ENCODE assay signal across 8 cellular contexts in genomic region chr7:151877911-151878835, GRCh38. TPM values are rescaled to one million over a fixed set of nuclear protein-coding genes. Genes with fewer than 3 reads are reported as not detected.
A peak's percentile ranks its signal among the peaks of the same experiment; 100 is the strongest.
DNase-seq lines count a peak whose midpoint lies in the region; ATAC-seq, FAIRE-seq and TF ChIP-seq lines count a peak whose summit lies in the region.

No MANE protein-coding gene starts in this region.

- H3K4me3 Mint-ChIP-seq in activated CD8-positive, alpha-beta memory T cell treated with anti-CD3 and anti-CD28 coated beads, Interleukin-2, amount 10 ng/mL, durations not matched to agents 7 days and 5 days, result peak overlapping the region; percentile 58

- peaks cover 29 to 57% of the 10 kb centered on the region in 2 experiments for H3K27me3 ChIP-seq in K562 (ENCODE audit: control insufficient read depth in 2 of 2, insufficient read depth in 2 of 2, low read length in 2 of 2)
- no peaks in the 10 kb centered on the region for H3K27me3 ChIP-seq in thyroid gland

- no peaks in the 10 kb centered on the region for H3K36me3 Mint-ChIP-seq in activated CD8-positive, alpha-beta memory T cell treated with anti-CD3 and anti-CD28 coated beads, Interleukin-2, amount 10 ng/mL, durations not matched to agents 7 days and 5 days

- POLR2A ChIA-PET in K562 (lab: Yijun Ruan, JAX), result no interaction called here

- TF ChIP-seq RAD21 in K562 (CRISPR knock-in tag; conservative IDR thresholded peaks at IDR 0.05 in 1 of 2, IDR thresholded peaks at IDR 0.05 in 1 of 2), result no peak

- no peak for TF ChIP-seq POLR2A in K562 (conservative IDR thresholded peaks at IDR 0.05)
- TF ChIP-seq POLR2A in thyroid gland (IDR thresholded peaks at IDR 0.05), result no peak

- H3K27ac ChIP-seq in K562 (ENCODE audit: extremely low read depth, low read depth, low read length) (no peak overlapping the region), mesodermal cell (ENCODE audit: low read depth, low read length, severe bottlenecking) (no peak overlapping the region), thyroid gland (peak overlapping the region in 2 of 3 donors; percentile 93 to 94)

- H3K27ac Mint-ChIP-seq in activated CD8-positive, alpha-beta memory T cell treated with anti-CD3 and anti-CD28 coated beads, Interleukin-2, amount 10 ng/mL, durations not matched to agents 7 days and 5 days, result no peak overlapping the region

- H3K4me2 ChIP-seq in K562 (ENCODE audit: insufficient read depth, low read length), result no peak overlapping the region

- DNase-seq in activated CD8-positive, alpha-beta memory T cell treated with anti-CD3 and anti-CD28 coated beads, Interleukin-2, amount 10 ng/mL, durations not matched to agents 7 days and 5 days, result no peak
- DNase-seq in activated CD8-positive, alpha-beta memory T cell treated with anti-CD3 and anti-CD28 coated beads, Interleukin-2, amount 50 U/mL, for 48 hours, result no peak
- no peak for DNase-seq in K562 (ENCODE audit: extremely low read depth in 1 of 4, low spot score in 3 of 4)
- DNase-seq in thyroid gland, result no peak
- DNase-seq in COLO829 (ENCODE audit: low spot score), result no peak

- no peak overlapping the region for H2AFZ ChIP-seq in K562 (ENCODE audit: low read depth, low read length)

- H3K27me3 Mint-ChIP-seq in activated CD8-positive, alpha-beta memory T cell treated with anti-CD3 and anti-CD28 coated beads, Interleukin-2, amount 10 ng/mL, durations not matched to agents 7 days and 5 days, result peaks cover 24% of the 10 kb centered on the region

- TF ChIP-seq CTCF in K562 (IDR thresholded peaks at IDR 0.05 in 2 of 3, conservative IDR thresholded peaks at IDR 0.05 in 1 of 3; ENCODE audit: insufficient read depth in 2 of 3, low read depth in 1 of 3, low read length in 3 of 3) (no peak), thyroid gland (IDR thresholded peaks at IDR 0.05) (no peak)

- H3K4me1 ChIP-seq in K562 (replicated peaks in 1 of 2; ENCODE audit: control insufficient read depth in 2 of 2, insufficient read depth in 2 of 2, low read length in 2 of 2) (peaks cover 0 to 30% of the 10 kb centered on the region in 2 experiments; a peak in 3 of 5 replicates), mesodermal cell (ENCODE audit: control insufficient read depth, insufficient read depth, low read length, poor library complexity, severe bottlenecking) (peaks cover 12% of the 10 kb centered on the region), thyroid gland (peaks cover 14 to 15% of the 10 kb centered on the region in 2 donors)

- H3K9me1 ChIP-seq in K562 (ENCODE audit: control insufficient read depth, insufficient read depth, low read length), result no peaks in the 10 kb centered on the region

- no peaks in the 10 kb centered on the region; the same call in 1 of the 2 replicates for H4K20me1 ChIP-seq in K562 (replicated peaks; ENCODE audit: control insufficient read depth, insufficient read depth, low read length)

- H3K36me3 ChIP-seq in K562 (ENCODE audit: control insufficient read depth, insufficient read depth, low read length) (no peaks in the 10 kb centered on the region), mesodermal cell (ENCODE audit: control insufficient read depth, insufficient read depth, low read length) (no peaks in the 10 kb centered on the region), thyroid gland (no peaks in the 10 kb centered on the region)

- H3K9me3 ChIP-seq in K562 (replicated peaks; ENCODE audit: control insufficient read depth, insufficient read depth, low read depth, low read length), result no peaks in the 10 kb centered on the region
- H3K9me3 ChIP-seq in mesodermal cell (ENCODE audit: control insufficient read depth, low read length), result no peaks in the 10 kb centered on the region
- no peaks in the 10 kb centered on the region for H3K9me3 ChIP-seq in thyroid gland

- in situ Hi-C loops in K562 (cut with MboI), result no loop called here

- no peaks in the 10 kb centered on the region for H3K9me3 Mint-ChIP-seq in activated CD8-positive, alpha-beta memory T cell treated with anti-CD3 and anti-CD28 coated beads, Interleukin-2, amount 10 ng/mL, durations not matched to agents 7 days and 5 days (ENCODE audit: low read depth)

- no TSS peak for BruUV-seq in K562 (replicated peaks; lab: Mats Ljungman, UMichigan)

- CTCF ChIA-PET in activated CD8-positive, alpha-beta memory T cell treated with anti-CD3 and anti-CD28 coated beads, Interleukin-2, amount 10 ng/mL, durations not matched to agents 7 days and 5 days (lab: Charles Lee), result interaction anchor here (2.7 kb wide), 1 partner anchor 95 kb away, joined by 18 read pairs; no protein-coding TSS in a partner anchor
- CTCF ChIA-PET in K562 (lab: Yijun Ruan, JAX; ENCODE audit: low intra/inter-chr PET ratio), result no interaction called here

- no peak overlapping the region for H3K4me3 ChIP-seq in K562
- peak overlapping the region; percentile 56 for H3K4me3 ChIP-seq in mesodermal cell (ENCODE audit: extremely low read depth, insufficient read depth, low read length, poor library complexity, severe bottlenecking)
- H3K4me3 ChIP-seq in thyroid gland (replicated peaks in 1 of 3), result peak overlapping the region in 2 of 3 donors; percentile 73 to 98

- no peak for TF ChIP-seq EP300 in K562 (IDR thresholded peaks at IDR 0.05; ENCODE audit: low read length)

- intact Hi-C loops in K562 (cut with micrococcal nuclease) (no loop called here), thyroid gland (cut with DNase I) (no loop called here)

- H3K4me1 Mint-ChIP-seq in activated CD8-positive, alpha-beta memory T cell treated with anti-CD3 and anti-CD28 coated beads, Interleukin-2, amount 10 ng/mL, durations not matched to agents 7 days and 5 days, result peaks cover 7% of the 10 kb centered on the region

- no peak for ATAC-seq in activated CD8-positive, alpha-beta memory T cell treated with anti-CD3 and anti-CD28 coated beads, Interleukin-2, amount 10 ng/mL, durations not matched to agents 7 days and 5 days
- ATAC-seq in K562 (no peak), HG02678 (IDR thresholded peaks at IDR 0.05; ENCODE audit: unreplicated experiment) (no peak), HG02798 (IDR thresholded peaks at IDR 0.05; ENCODE audit: poor library complexity, unreplicated experiment) (no peak)

- 16% methylated on average over 24 of the region's 30 CpGs for WGBS in K562 (ENCODE audit: insufficient coverage, low coverage, missing lambda C conversion rate)
- WGBS in mesodermal cell (ENCODE audit: insufficient coverage in 2 of 2), 2 experiments, result 17 to 22% methylated on average over 13 to 25 of the region's 30 CpGs
- 34 to 36% methylated on average over 21 to 24 of the region's 30 CpGs for WGBS in thyroid gland, 2 donors

- peak; percentile 67 for FAIRE-seq in K562 (lab: Jason Lieb, UNC)

- H3K79me2 ChIP-seq in K562 (ENCODE audit: control insufficient read depth, insufficient read depth, low read length), result no peaks in the 10 kb centered on the region

- H3K9ac ChIP-seq in K562 (ENCODE audit: insufficient read depth in 1 of 2, low read depth in 2 of 2, low read length in 2 of 2), result no peak overlapping the region

TF ChIP-seq in K562, 482 proteins besides CTCF, POLR2A, EP300 and RAD21 (continues in another document):
- TF ChIP-seq ZBTB43 (CRISPR knock-in tag; IDR thresholded peaks at IDR 0.05), result no peak
- TF ChIP-seq ARID2 (IDR thresholded peaks at IDR 0.05), result no peak
- TF ChIP-seq SRF (CRISPR knock-in tag; IDR thresholded peaks at IDR 0.05), result no peak
- TF ChIP-seq MAFG (tag; conservative IDR thresholded peaks at IDR 0.05), result peak; percentile 22; the same call in 1 of the 2 replicates

RNA-seq across cellular contexts. Expression of gene PRKAG2, which starts 1.3 kb away (rescaled TPM):
- 10 to 100 TPM; 18.4 to 29.9 TPM for total RNA-seq in activated CD8-positive, alpha-beta memory T cell treated with anti-CD3 and anti-CD28 coated beads, Interleukin-2, amount 10 ng/mL, durations not matched to agents 7 days and 5 days
- total RNA-seq in K562 (2011; cell fraction: chromatin; rRNA removed; ENCODE audit: low replicate concordance), result 7.2 and 11.4 TPM in 2 replicates
- 2.8 and 4.7 TPM in 2 replicates for total RNA-seq in K562 (2011; cell fraction: nucleolus; rRNA removed)
- 4.8 and 6.9 TPM in 2 replicates for total RNA-seq in K562 (2011; cell fraction: nucleoplasm; rRNA removed)
- total RNA-seq in K562 (2014; rRNA removed) (3.1 TPM in 2 replicates), K562 (2014; rRNA removed; fragmentation: Illumina TruSeq; extraction: Trizol) (3.3 and 3.9 TPM in 2 replicates), K562 (2015; rRNA removed; fragmentation: Illumina TruSeq; extraction: Trizol) (1.8 and 2.8 TPM in 2 replicates), K562 (2021) (3.6 and 5.0 TPM in 2 replicates), thyroid gland (10 to 100 TPM; 19.5 to 30.8 (median 27.6) TPM)
- polyA plus RNA-seq in K562 (2011; rRNA removed) (3.8 and 5.6 TPM in 2 replicates), K562 (2014; fragmentation: Illumina TruSeq; extraction: Trizol) (3.2 and 4.0 TPM in 2 replicates), K562 (2014; fragmentation: Nextera tagmentation; extraction: Ambion mirVana) (1 to 10 TPM in 1 of 2 experiments, under 1 TPM in 1; 0.99 to 1.1 TPM), K562 (2014; rRNA removed) (3.5 and 3.6 TPM in 2 replicates)
- polyA plus RNA-seq in K562 (2011; cell fraction: cytosol; rRNA removed), result 1.3 and 1.8 TPM in 2 replicates
- polyA plus RNA-seq in K562 (2011; cell fraction: nucleus; rRNA removed), result 3.0 and 4.6 TPM in 2 replicates
- polyA plus RNA-seq in K562 (2012), result 2.3 and 2.7 TPM in 2 replicates
- 4.2 and 6.0 TPM in 2 replicates for polyA minus RNA-seq in K562 (2011; rRNA and poly(A)+ RNA removed)
- polyA minus RNA-seq in K562 (2011; cell fraction: cytosol; rRNA and poly(A)+ RNA removed), result 2.1 TPM in 1 of 2 replicates, not detected in the other
- polyA minus RNA-seq in K562 (2011; cell fraction: nucleus; rRNA and poly(A)+ RNA removed), result 2.4 and 2.7 TPM in 2 replicates
- 14.2 TPM for polyA plus RNA-seq in mesodermal cell (2013, experiment 1 of 2)
- polyA plus RNA-seq in mesodermal cell (2013, experiment 2 of 2), result 12.3 TPM

Comparison
In these comparisons a context has a peak if more than half of its experiments do, and no peak if none do; other contexts are left out.
1. H3K27ac ChIP-seq: peak in thyroid gland (2 of 3); none in K562 (single experiment) and mesodermal cell (single experiment).